ENCODE assay signal across 9 cellular contexts in genomic region chrX:78333521-78333920, GRCh38. TPM values are rescaled to one million over a fixed set of nuclear protein-coding genes. Genes with fewer than 3 reads are reported as not detected.
DNase-seq lines count a peak whose midpoint lies in the region; ATAC-seq, FAIRE-seq and TF ChIP-seq lines count a peak whose summit lies in the region.
"Had no signal": no experiment of that assay in that cellular context is flagged by ENCODE, and none has a peak within 500 bp of the region (broad histone marks: within the 10 kb centered on the region; RNA-seq: fewer than 3 reads in every experiment).

No MANE protein-coding gene starts in this region.

- peaks cover 21% of the 10 kb centered on the region for H3K9me3 Mint-ChIP-seq in HFFc6

- peak; percentile 99 for FAIRE-seq in islet of Langerhans (lab: Jason Lieb, UNC)

- no peaks in the 10 kb centered on the region for H3K36me3 Mint-ChIP-seq in HFFc6 (ENCODE audit: low read depth)

- ATAC-seq in GM21390 (IDR thresholded peaks at IDR 0.05; ENCODE audit: unreplicated experiment): peak; percentile 56
- peak; percentile 51 for ATAC-seq in HG03565 (IDR thresholded peaks at IDR 0.05; ENCODE audit: unreplicated experiment)
- ATAC-seq: Right ventricle myocardium inferior had no signal

- no peak overlapping the region for H3K27ac Mint-ChIP-seq in HFFc6

- H3K4me3 Mint-ChIP-seq in HFFc6: no peak overlapping the region

- H3K27me3 Mint-ChIP-seq in HFFc6 (ENCODE audit: insufficient read depth): no peaks in the 10 kb centered on the region

- no peaks in the 10 kb centered on the region for H3K4me1 Mint-ChIP-seq in HFFc6 (ENCODE audit: low read depth)

- TF ChIP-seq CTCF in HFFc6 (IDR thresholded peaks at IDR 0.05): no peak

- DNase-seq in DMS53 (lab: John Stamatoyannopoulos, UW): peak; percentile 55
- DNase-seq in DMS53 treated with DMSO at 0.1 percent for 48 hours (lab: John Stamatoyannopoulos, UW; ENCODE audit: unreplicated experiment): no peak
- no peak for DNase-seq in stimulated activated CD4-positive, alpha-beta T cell treated with anti-CD3 and anti-CD28 coated beads, Interleukin-4, amount 100 ng/mL, for 4 hours
- no peak for DNase-seq in dermis blood vessel endothelial cell
- no peak for DNase-seq in HFFc6

RNA-seq across cellular contexts. Expression of gene CYSLTR1, which starts 6.1 kb away (rescaled TPM):
- not detected in 2 replicates for total RNA-seq in dermis blood vessel endothelial cell
- total RNA-seq in HFFc6 (2021; fragmentation: NEBNext Ultra II Directional; extraction: Animal tissue kit (Norgen Biotek cat#: 25700)): not detected
